In genomic region chr5:167285591-167285990, GRCh38 we compare ENCODE assay signal across 24 cellular contexts.
"Had no signal": no experiment of that assay in that cellular context is flagged by ENCODE, and none has a peak within 500 bp of the region (broad histone marks: within the 10 kb centered on the region; RNA-seq: fewer than 3 reads in every experiment).

No MANE protein-coding gene starts in this region.

- H3K36me3 ChIP-seq: esophagus muscularis mucosa, heart right ventricle, left lung, suprapubic skin, thyroid gland had no signal

- DNase-seq: dermis blood vessel endothelial cell; effector memory CD4-positive, alpha-beta T cell; foreskin melanocyte; glutamatergic neuron; heart right ventricle; hypothalamus; kidney; left lung; naive thymus-derived CD8-positive, alpha-beta T cell; nephron progenitor cell; nucleus accumbens; posterior cingulate gyrus; psoas muscle; right cardiac atrium; small intestine; stimulated activated CD4-positive, alpha-beta T cell treated with anti-CD3 and anti-CD28 coated beads, Interleukin-15, amount 100 ng/mL, for 24 hours; stimulated activated CD4-positive, alpha-beta T cell treated with anti-CD3 and anti-CD28 coated beads, Interleukin-2, amount 100 ng/mL, for 48 hours; stimulated activated CD8-positive, alpha-beta memory T cell treated with anti-CD3 and anti-CD28 coated beads, Interleukin-4, amount 100 ng/mL, for 48 hours; stimulated activated naive CD4-positive, alpha-beta T cell; stimulated activated naive CD8-positive, alpha-beta T cell treated with anti-CD3 and anti-CD28 coated beads, Interleukin-15, amount 100 ng/mL, for 72 hours; thyroid gland had no signal

- H3K27me3 ChIP-seq: esophagus muscularis mucosa, heart right ventricle, left lung, suprapubic skin, thyroid gland had no signal

- H3K27ac ChIP-seq: coronary artery, esophagus muscularis mucosa, heart right ventricle, left lung, psoas muscle, suprapubic skin, thyroid gland had no signal

- H3K4me1 ChIP-seq: esophagus muscularis mucosa, heart right ventricle, left lung, psoas muscle, suprapubic skin, thyroid gland had no signal

- H3K9me3 ChIP-seq: esophagus muscularis mucosa, psoas muscle, suprapubic skin, thyroid gland had no signal

- H3K4me3 ChIP-seq: coronary artery, esophagus muscularis mucosa, heart right ventricle, left lung, psoas muscle, suprapubic skin, thyroid gland had no signal
